In the genomic region with DNA sequence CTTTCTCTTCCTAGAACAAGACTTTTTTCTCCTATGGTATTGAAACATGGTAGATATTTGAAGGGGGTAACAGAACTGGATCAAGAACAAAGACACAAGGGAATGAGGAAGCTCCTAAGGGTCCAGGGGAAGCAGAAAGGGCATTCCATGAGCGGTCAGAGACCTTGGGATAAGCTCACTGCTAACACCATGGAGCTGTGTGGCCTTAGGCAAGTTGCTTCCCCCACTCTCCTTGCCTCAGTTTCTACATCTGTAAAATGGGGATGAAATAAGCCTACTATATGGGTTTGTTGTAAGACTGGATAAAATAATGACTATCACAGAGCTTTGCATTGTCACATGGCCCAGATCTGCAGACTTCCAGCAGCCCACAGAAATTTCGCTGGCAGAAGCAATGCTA, we compare ENCODE assay signal across 17 cellular contexts.
"Had no signal": no experiment of that assay in that cellular context is flagged by ENCODE, and none has a peak within 500 bp of the region (broad histone marks: within the 10 kb centered on the region; RNA-seq: fewer than 3 reads in every experiment).

No MANE protein-coding gene starts in this region.

- H3K9me3 ChIP-seq: heart left ventricle, mucosa of descending colon, pancreas, suprapubic skin, thyroid gland, upper lobe of right lung had no signal

- H3K4me1 ChIP-seq: heart left ventricle, suprapubic skin, thyroid gland, upper lobe of right lung had no signal

- DNase-seq: cerebellar nuclear complex; dermis blood vessel endothelial cell; foreskin melanocyte; heart left ventricle; kidney glomerular epithelial cell; mesendoderm; mucosa of descending colon; naive thymus-derived CD8-positive, alpha-beta T cell; pancreas; right cardiac atrium; stimulated activated CD4-positive, alpha-beta T cell treated with anti-CD3 and anti-CD28 coated beads, Interleukin-4, amount 100 ng/mL, for 1 hour; stimulated activated CD8-positive, alpha-beta memory T cell treated with anti-CD3 and anti-CD28 coated beads, Interleukin-4, amount 100 ng/mL, for 48 hours; stimulated activated naive CD8-positive, alpha-beta T cell treated with anti-CD3 and anti-CD28 coated beads, Interleukin-15, Interleukin-2, amounts not matched to agents 100 U/mL and 50 U/mL, for 24 hours; thyroid gland; upper lobe of right lung had no signal

- ATAC-seq: naive thymus-derived CD8-positive, alpha-beta T cell; right cardiac atrium; stimulated activated effector memory CD8-positive, alpha-beta T cell treated with anti-CD3 and anti-CD28 coated beads, Interleukin-12 subunit alpha, Interleukin-12 subunit beta, amount 100 ng/mL, for 72 hours; stimulated activated naive CD8-positive, alpha-beta T cell treated with anti-CD3 and anti-CD28 coated beads, Interleukin-15, Interleukin-2, amounts not matched to agents 100 U/mL and 50 U/mL, for 24 hours; upper lobe of right lung had no signal

- H3K27ac ChIP-seq: heart left ventricle, pancreas, suprapubic skin, thyroid gland, upper lobe of right lung had no signal

- H3K27me3 ChIP-seq: pancreas, suprapubic skin, thyroid gland, upper lobe of right lung had no signal

- H3K4me3 ChIP-seq: heart left ventricle, mucosa of descending colon, pancreas, suprapubic skin, thyroid gland, upper lobe of right lung had no signal

- H3K36me3 ChIP-seq: heart left ventricle, pancreas, suprapubic skin, thyroid gland, upper lobe of right lung had no signal
